In the genomic region with DNA sequence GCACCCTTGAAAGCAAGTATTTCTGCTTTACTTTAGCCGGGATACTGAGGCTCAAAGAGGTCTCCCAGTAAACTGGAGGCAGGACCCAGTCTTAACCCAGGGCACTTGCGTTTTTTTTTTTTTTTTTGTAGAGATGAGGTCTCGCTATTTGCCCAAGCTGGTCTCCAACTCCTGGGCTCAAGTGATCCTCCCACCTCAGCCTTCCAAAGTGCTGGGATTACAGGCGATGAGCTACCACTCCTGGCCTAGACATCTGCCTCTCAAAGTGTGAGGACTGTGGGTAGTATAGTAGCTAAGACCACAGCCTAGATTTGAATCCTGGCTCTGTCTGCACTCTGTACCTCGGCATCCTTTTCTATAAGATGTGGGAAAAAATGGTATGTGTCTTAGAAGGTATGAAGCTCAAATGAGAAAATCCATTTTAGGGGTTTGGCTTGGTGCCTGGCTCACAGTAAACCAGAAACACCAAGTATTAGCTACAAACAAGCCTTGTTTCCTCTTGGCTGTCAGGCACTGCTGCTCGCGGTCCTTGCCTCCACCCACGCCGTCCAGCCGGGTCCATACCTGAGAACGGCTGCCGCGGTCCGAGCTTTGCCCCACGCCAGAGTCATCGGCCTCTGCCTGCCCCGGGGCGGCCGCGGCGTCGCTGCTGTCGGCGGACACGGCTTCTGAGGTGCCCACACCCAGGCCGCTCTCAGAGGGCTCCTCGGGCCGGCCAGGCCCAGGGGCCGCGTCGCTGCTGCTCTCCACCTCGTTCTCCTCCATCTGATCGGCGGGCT, we compare ENCODE assay signal across 8 cellular contexts. TPM values are rescaled to one million over a fixed set of nuclear protein-coding genes. Genes with fewer than 3 reads are reported as not detected.
A peak's percentile ranks its signal among the peaks of the same experiment; 100 is the strongest.
DNase-seq lines count a peak whose midpoint lies in the region; ATAC-seq and TF ChIP-seq lines count a peak whose summit lies in the region.

No MANE protein-coding gene starts in this region.

- no peaks in the 10 kb centered on the region for H3K9me3 ChIP-seq in ectodermal cell (ENCODE audit: control insufficient read depth, low read length)

- H3K9me3 Mint-ChIP-seq in mesothelial cell of epicardium: no peaks in the 10 kb centered on the region

- H3K4me1 ChIP-seq in ectodermal cell (ENCODE audit: control insufficient read depth, insufficient read depth, low read length) (no peaks in the 10 kb centered on the region), urinary bladder (ENCODE audit: insufficient read depth) (no peaks in the 10 kb centered on the region)

- H3K27me3 Mint-ChIP-seq in mesothelial cell of epicardium (ENCODE audit: low read depth): no peaks in the 10 kb centered on the region

- H3K4me3 ChIP-seq in ectodermal cell (ENCODE audit: insufficient read depth, low read depth, low read length) (peak overlapping the region; percentile 93), urinary bladder (ENCODE audit: low read depth, low read length) (peak overlapping the region; percentile 67)

- H3K27ac ChIP-seq in ectodermal cell (ENCODE audit: insufficient read depth, low read depth, low read length, poor library complexity, severe bottlenecking): no peak overlapping the region
- peak overlapping the region; percentile 43 for H3K27ac ChIP-seq in urinary bladder (ENCODE audit: low read depth)

- TF ChIP-seq CTCF in mesothelial cell of epicardium (IDR thresholded peaks at IDR 0.05; ENCODE audit: unreplicated experiment): no peak

- peaks cover 16% of the 10 kb centered on the region for H3K4me1 Mint-ChIP-seq in mesothelial cell of epicardium

- H3K36me3 ChIP-seq in ectodermal cell (ENCODE audit: control insufficient read depth, insufficient read depth, low read length) (peaks cover 7% of the 10 kb centered on the region), urinary bladder (ENCODE audit: insufficient read depth) (peaks cover 3% of the 10 kb centered on the region)

- peaks cover 6% of the 10 kb centered on the region for H3K36me3 Mint-ChIP-seq in mesothelial cell of epicardium

- WGBS in ectodermal cell, 2 experiments: 69 to 70% methylated on average over 34 of the region's 34 CpGs
- WGBS in urinary bladder: 10% methylated on average over 34 of the region's 34 CpGs

- H3K27ac Mint-ChIP-seq in mesothelial cell of epicardium: peak overlapping the region; percentile 74

- DNase-seq in AG20443 (ENCODE audit: low spot score) (peak; percentile 37), RKO (ENCODE audit: low spot score) (peak; percentile 63), mesothelial cell of epicardium (ENCODE audit: low spot score in 2 of 2, unreplicated experiment in 2 of 2) (no peak), NCI-H526 treated with DMSO at 0.1 percent for 48 hours (lab: John Stamatoyannopoulos, UW) (no peak), NCI-H1436 treated with DMSO at 0.1 percent for 48 hours (lab: John Stamatoyannopoulos, UW) (no peak)

- ATAC-seq in GM19395 (IDR thresholded peaks at IDR 0.05; ENCODE audit: unreplicated experiment): peak; percentile 9

- H3K27me3 ChIP-seq in ectodermal cell (ENCODE audit: control insufficient read depth, insufficient read depth, low read length, poor library complexity, severe bottlenecking): no peaks in the 10 kb centered on the region

- peak overlapping the region; percentile 75 for H3K4me3 Mint-ChIP-seq in mesothelial cell of epicardium

RNA-seq across cellular contexts. Expression of gene ZNF335, which starts 1.2 kb away (rescaled TPM):
- polyA plus RNA-seq in ectodermal cell (2013, experiment 1 of 4): 17.3 TPM
- polyA plus RNA-seq in ectodermal cell (2013, experiment 2 of 4): 17.7 TPM
- polyA plus RNA-seq in ectodermal cell (2013, experiment 3 of 4): 14.8 TPM
- polyA plus RNA-seq in ectodermal cell (2013, experiment 4 of 4): 15.1 TPM
- total RNA-seq in mesothelial cell of epicardium (31.1 to 33.5 TPM (median 31.6 TPM) in 3 replicates), urinary bladder (11.9 TPM)
- polyA plus RNA-seq in urinary bladder: 12.4 TPM

RNA-seq across cellular contexts. Expression of gene PCIF1, which starts 36.4 kb away (rescaled TPM):
- 38.1 TPM for polyA plus RNA-seq in ectodermal cell (2013, experiment 1 of 4)
- 35.4 TPM for polyA plus RNA-seq in ectodermal cell (2013, experiment 2 of 4)
- polyA plus RNA-seq in ectodermal cell (2013, experiment 3 of 4): 34.6 TPM
- polyA plus RNA-seq in ectodermal cell (2013, experiment 4 of 4): 35.5 TPM
- total RNA-seq in mesothelial cell of epicardium: 43.7 to 45.2 TPM (median 44.4 TPM) in 3 replicates
- 11.5 TPM for total RNA-seq in urinary bladder
- 44.0 TPM for polyA plus RNA-seq in urinary bladder

RNA-seq across cellular contexts. Expression of gene MMP9, which starts 37.9 kb away (rescaled TPM):
- 0.56 TPM for polyA plus RNA-seq in ectodermal cell (2013, experiment 1 of 4)
- 0.41 TPM for polyA plus RNA-seq in ectodermal cell (2013, experiment 2 of 4)
- 0.21 TPM for polyA plus RNA-seq in ectodermal cell (2013, experiment 3 of 4)
- polyA plus RNA-seq in ectodermal cell (2013, experiment 4 of 4): 0.24 TPM
- total RNA-seq in mesothelial cell of epicardium (0.11 TPM in 1 of 3 replicates, not detected in the others), urinary bladder (1.9 TPM)
- polyA plus RNA-seq in urinary bladder: 2.1 TPM

RNA-seq across cellular contexts. Expression of gene SLC12A5, which starts 58.2 kb away (rescaled TPM):
- polyA plus RNA-seq in ectodermal cell (2013, experiment 1 of 4): 9.5 TPM
- 8.5 TPM for polyA plus RNA-seq in ectodermal cell (2013, experiment 2 of 4)
- 7.4 TPM for polyA plus RNA-seq in ectodermal cell (2013, experiment 3 of 4)
- 8.8 TPM for polyA plus RNA-seq in ectodermal cell (2013, experiment 4 of 4)
- total RNA-seq in mesothelial cell of epicardium (6.9 to 9.1 TPM (median 7.7 TPM) in 3 replicates), urinary bladder (0.69 TPM)
- polyA plus RNA-seq in urinary bladder: 1.5 TPM

RNA-seq across cellular contexts. Expression of gene PLTP, which starts 58.9 kb away (rescaled TPM):
- polyA plus RNA-seq in ectodermal cell (2013, experiment 1 of 4): 127 TPM
- 120 TPM for polyA plus RNA-seq in ectodermal cell (2013, experiment 2 of 4)
- 104 TPM for polyA plus RNA-seq in ectodermal cell (2013, experiment 3 of 4)
- polyA plus RNA-seq in ectodermal cell (2013, experiment 4 of 4): 109 TPM
- total RNA-seq in mesothelial cell of epicardium (54.6 to 58.1 TPM (median 55.5 TPM) in 3 replicates), urinary bladder (51.5 TPM)
- 221 TPM for polyA plus RNA-seq in urinary bladder

Comparison
In these comparisons a context has a peak if more than half of its experiments do, and no peak if none do; other contexts are left out.
1. DNase-seq: peak in AG20443 (single experiment) and RKO (single experiment); none in mesothelial cell of epicardium (0 of 2), NCI-H526 treated with DMSO at 0.1 percent for 48 hours (single experiment) and NCI-H1436 treated with DMSO at 0.1 percent for 48 hours (single experiment).